1 cellular context compared by ENCODE assay signal in the genomic region with DNA sequence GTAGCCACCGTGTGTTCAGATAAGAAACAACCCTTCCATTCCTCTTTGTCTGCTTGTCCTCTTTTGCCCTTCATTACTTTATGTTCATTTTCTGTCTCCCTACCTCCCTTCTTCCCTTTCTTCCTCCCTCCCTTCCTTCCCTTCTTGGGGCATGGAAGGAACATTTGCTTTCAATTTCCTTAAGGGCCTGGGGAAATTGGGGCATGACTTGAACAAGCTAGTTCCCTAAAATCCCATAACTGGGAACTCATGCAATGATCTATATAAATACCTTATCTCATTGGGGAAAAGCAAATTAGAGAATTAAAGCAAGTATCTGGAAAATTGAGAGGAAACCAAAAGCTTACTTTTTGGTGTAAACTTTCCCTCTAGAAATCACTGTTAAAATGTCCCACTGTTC.
TF ChIP-seq lines count a peak whose summit lies in the region.

No MANE protein-coding gene starts in this region.

TF ChIP-seq in IMR-90, 13 proteins besides CTCF, POLR2A, EP300 and RAD21 (continued from another document):
- no peak for TF ChIP-seq ELK1 (IDR thresholded peaks at IDR 0.05; ENCODE audit: borderline replicate concordance, low read depth, low read length)
- TF ChIP-seq RFX5 (IDR thresholded peaks at IDR 0.05; ENCODE audit: low read depth, low read length): no peak
- TF ChIP-seq FOS (IDR thresholded peaks at IDR 0.05; ENCODE audit: low read depth, low read length): no peak
- TF ChIP-seq MAZ (IDR thresholded peaks at IDR 0.05; ENCODE audit: borderline replicate concordance, low read depth, low read length): no peak
- no peak for TF ChIP-seq CEBPB (IDR thresholded peaks at IDR 0.05; ENCODE audit: low read depth, low read length)
- TF ChIP-seq, protein P1, sequence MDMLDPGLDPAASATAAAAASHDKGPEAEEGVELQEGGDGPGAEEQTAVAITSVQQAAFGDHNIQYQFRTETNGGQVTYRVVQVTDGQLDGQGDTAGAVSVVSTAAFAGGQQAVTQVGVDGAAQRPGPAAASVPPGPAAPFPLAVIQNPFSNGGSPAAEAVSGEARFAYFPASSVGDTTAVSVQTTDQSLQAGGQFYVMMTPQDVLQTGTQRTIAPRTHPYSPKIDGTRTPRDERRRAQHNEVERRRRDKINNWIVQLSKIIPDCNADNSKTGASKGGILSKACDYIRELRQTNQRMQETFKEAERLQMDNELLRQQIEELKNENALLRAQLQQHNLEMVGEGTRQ (IDR thresholded peaks at IDR 0.05; ENCODE audit: low read depth, low read length): no peak
- TF ChIP-seq NFE2L2 (IDR thresholded peaks at IDR 0.05; ENCODE audit: low read depth, low read length): no peak
- TF ChIP-seq RCOR1 (IDR thresholded peaks at IDR 0.05; ENCODE audit: insufficient replicate concordance, low read length): no peak
- no peak for TF ChIP-seq SMC3 (IDR thresholded peaks at IDR 0.05; ENCODE audit: low read depth, low read length)
- TF ChIP-seq MXI1 (IDR thresholded peaks at IDR 0.05; ENCODE audit: borderline replicate concordance, low read depth, low read length): no peak
- TF ChIP-seq CHD1 (IDR thresholded peaks at IDR 0.05; ENCODE audit: low read depth, low read length): no peak
